18 cellular contexts compared by ENCODE assay signal in genomic region chr15:31453558-31454318, GRCh38.
A peak's percentile ranks its signal among the peaks of the same experiment; 100 is the strongest.
DNase-seq lines count a peak whose midpoint lies in the region; ATAC-seq, FAIRE-seq and TF ChIP-seq lines count a peak whose summit lies in the region.
"Had no signal": no experiment of that assay in that cellular context is flagged by ENCODE, and none has a peak within 500 bp of the region (broad histone marks: within the 10 kb centered on the region; RNA-seq: fewer than 3 reads in every experiment).

No MANE protein-coding gene starts in this region.

- no peak overlapping the region for H3K27ac ChIP-seq in right atrium auricular region
- H3K27ac ChIP-seq in left ventricle myocardium inferior (replicated peaks) = no peak overlapping the region
- H3K27ac ChIP-seq in K562 (ENCODE audit: extremely low read depth, low read depth, low read length) = no peak overlapping the region
- no peak overlapping the region for H3K27ac ChIP-seq in upper lobe of right lung
- H3K27ac ChIP-seq: GM23248, KMS-11, PC-9 had no signal

- H3K36me3 ChIP-seq in right atrium auricular region = no peaks in the 10 kb centered on the region
- no peaks in the 10 kb centered on the region for H3K36me3 ChIP-seq in left ventricle myocardium inferior
- no peaks in the 10 kb centered on the region for H3K36me3 ChIP-seq in K562 (ENCODE audit: control insufficient read depth, insufficient read depth, low read length)
- no peaks in the 10 kb centered on the region for H3K36me3 ChIP-seq in upper lobe of right lung
- H3K36me3 ChIP-seq in BE2C = no peaks in the 10 kb centered on the region

- no peak for TF ChIP-seq EP300 in K562 (IDR thresholded peaks at IDR 0.05; ENCODE audit: low read length)

- H3K4me1 ChIP-seq in right atrium auricular region (no peaks in the 10 kb centered on the region), left ventricle myocardium inferior (no peaks in the 10 kb centered on the region), K562 (replicated peaks in 1 of 2; ENCODE audit: control insufficient read depth in 2 of 2, insufficient read depth in 2 of 2, low read length in 2 of 2) (peaks cover 0 to under 1% of the 10 kb centered on the region in 2 experiments; a peak in 3 of 5 replicates), upper lobe of right lung (no peaks in the 10 kb centered on the region), BE2C (no peaks in the 10 kb centered on the region)

- WGBS in K562 (ENCODE audit: insufficient coverage, low coverage, missing lambda C conversion rate) = 6% methylated on average over 29 of the region's 29 CpGs

- TF ChIP-seq CTCF in right atrium auricular region (IDR thresholded peaks at IDR 0.05) (no peak), left ventricle myocardium inferior (IDR thresholded peaks at IDR 0.05; ENCODE audit: borderline replicate concordance) (no peak), K562 (IDR thresholded peaks at IDR 0.05 in 2 of 3, conservative IDR thresholded peaks at IDR 0.05 in 1 of 3; ENCODE audit: insufficient read depth in 2 of 3, low read depth in 1 of 3, low read length in 3 of 3) (no peak), upper lobe of right lung (IDR thresholded peaks at IDR 0.05) (no peak), BE2C (IDR thresholded peaks at IDR 0.05; ENCODE audit: low read depth, low read length) (no peak)

- no TSS peak for BruUV-seq in K562 (replicated peaks; lab: Mats Ljungman, UMichigan)

- no peak overlapping the region for H3K9ac ChIP-seq in K562 (ENCODE audit: insufficient read depth in 1 of 2, low read depth in 2 of 2, low read length in 2 of 2)
- H3K9ac ChIP-seq: GM23248, KMS-11 had no signal

- peak overlapping the region; percentile 20; the same call in 1 of the 2 replicates for H2AFZ ChIP-seq in K562 (ENCODE audit: low read depth, low read length)
- H2AFZ ChIP-seq: GM23248, PC-9 had no signal

- TF ChIP-seq POLR2A in K562 (conservative IDR thresholded peaks at IDR 0.05) = no peak

- TF ChIP-seq RAD21 in K562 (CRISPR knock-in tag; conservative IDR thresholded peaks at IDR 0.05 in 1 of 2, IDR thresholded peaks at IDR 0.05 in 1 of 2) = no peak

- no peak overlapping the region for H3K4me3 ChIP-seq in right atrium auricular region
- H3K4me3 ChIP-seq in left ventricle myocardium inferior = no peak overlapping the region
- H3K4me3 ChIP-seq in K562 = no peak overlapping the region
- H3K4me3 ChIP-seq in upper lobe of right lung = no peak overlapping the region
- H3K4me3 ChIP-seq in BE2C (ENCODE audit: low read depth, low read length) = no peak overlapping the region
- H3K4me3 ChIP-seq: GM23248, PC-9 had no signal

- POLR2A ChIA-PET in K562 (lab: Yijun Ruan, JAX) = interaction anchor here (0.6 to 1.0 kb wide), 2 partner anchors 15 to 18 kb away, joined by 3 read pairs; no protein-coding TSS in a partner anchor

- no peaks in the 10 kb centered on the region for H3K9me1 ChIP-seq in K562 (ENCODE audit: control insufficient read depth, insufficient read depth, low read length)

- H3K9me3 ChIP-seq in right atrium auricular region (peaks cover 0 to 11% of the 10 kb centered on the region in 2 donors), left ventricle myocardium inferior (replicated peaks) (peaks cover 31% of the 10 kb centered on the region), K562 (replicated peaks; ENCODE audit: control insufficient read depth, insufficient read depth, low read depth, low read length) (no peaks in the 10 kb centered on the region), upper lobe of right lung (no peaks in the 10 kb centered on the region), BE2C (no peaks in the 10 kb centered on the region)

- H3K79me2 ChIP-seq in K562 (ENCODE audit: control insufficient read depth, insufficient read depth, low read length) = no peaks in the 10 kb centered on the region

- DNase-seq in right atrium auricular region (ENCODE audit: low spot score) (peak; percentile 34), left ventricle myocardium inferior (no peak), K562 (ENCODE audit: extremely low read depth in 1 of 4, low spot score in 3 of 4) (no peak), posterior vena cava (ENCODE audit: low spot score) (peak; percentile 55), upper lobe of right lung (peak; percentile 51), NCI-H1417 (lab: John Stamatoyannopoulos, UW) (no peak), BE2C (no peak)
- DNase-seq: Calu3; CD4-positive, alpha-beta memory T cell; GM23248; NCI-H1048; NCI-H2081 treated with DMSO at 0.1 percent for 48 hours; NCI-H510A; NCI-H774; PC-9 had no signal

- H3K4me2 ChIP-seq in K562 (ENCODE audit: insufficient read depth, low read length) = no peak overlapping the region; the same call in 1 of the 2 replicates
- H3K4me2 ChIP-seq: KMS-11, PC-9 had no signal

- intact Hi-C loops in left ventricle myocardium inferior (cut with micrococcal nuclease) = no loop called here
- intact Hi-C loops in K562 (cut with micrococcal nuclease) = no loop called here
- intact Hi-C loops in posterior vena cava (cut with DNase I) = no loop called here
- intact Hi-C loops in upper lobe of right lung (cut with DNase I) = no loop called here

- H3K27me3 ChIP-seq in right atrium auricular region (no peaks in the 10 kb centered on the region), left ventricle myocardium inferior (ENCODE audit: low read depth) (no peaks in the 10 kb centered on the region), K562 (ENCODE audit: control insufficient read depth in 2 of 2, insufficient read depth in 2 of 2, low read length in 2 of 2) (peaks cover 4 to 16% of the 10 kb centered on the region in 2 experiments), upper lobe of right lung (no peaks in the 10 kb centered on the region), BE2C (no peaks in the 10 kb centered on the region)

- ATAC-seq in K562 (peak; percentile 38; the same call in 2 of the 3 replicates), upper lobe of right lung (no peak), HG02852 (IDR thresholded peaks at IDR 0.05; ENCODE audit: unreplicated experiment) (no peak)
- ATAC-seq: HepG2 had no signal

- CTCF ChIA-PET in K562 (lab: Yijun Ruan, JAX; ENCODE audit: low intra/inter-chr PET ratio) = no interaction called here

- FAIRE-seq in K562 (lab: Jason Lieb, UNC) = no peak
- FAIRE-seq: HepG2 had no signal

- in situ Hi-C loops in K562 (cut with MboI) = no loop called here

- H4K20me1 ChIP-seq in K562 (replicated peaks; ENCODE audit: control insufficient read depth, insufficient read depth, low read length) = no peaks in the 10 kb centered on the region

TF ChIP-seq in K562, 482 proteins besides CTCF, POLR2A, EP300 and RAD21:
- TF ChIP-seq E2F6 (IDR thresholded peaks at IDR 0.05; ENCODE audit: borderline replicate concordance in 1 of 2, extremely low read depth in 1 of 2, insufficient read depth in 1 of 2, insufficient read length in 1 of 2, low read depth in 1 of 2, low read length in 1 of 2, poor library complexity in 1 of 2, severe bottlenecking in 1 of 2) (peak in 1 of 2 experiments; percentile 55), NCOA2 (IDR thresholded peaks at IDR 0.05; ENCODE audit: partially characterized antibody in 2 of 2) (no peak)

Comparison
In these comparisons a context has a peak if more than half of its experiments do, and no peak if none do; other contexts are left out.
1. DNase-seq: peak in right atrium auricular region (single experiment), posterior vena cava (single experiment) and upper lobe of right lung (single experiment); none in left ventricle myocardium inferior (single experiment), K562 (0 of 4), NCI-H1417 (0 of 3) and BE2C (single experiment).